Comparison of ENCODE assay signal across 18 cellular contexts in the genomic region with DNA sequence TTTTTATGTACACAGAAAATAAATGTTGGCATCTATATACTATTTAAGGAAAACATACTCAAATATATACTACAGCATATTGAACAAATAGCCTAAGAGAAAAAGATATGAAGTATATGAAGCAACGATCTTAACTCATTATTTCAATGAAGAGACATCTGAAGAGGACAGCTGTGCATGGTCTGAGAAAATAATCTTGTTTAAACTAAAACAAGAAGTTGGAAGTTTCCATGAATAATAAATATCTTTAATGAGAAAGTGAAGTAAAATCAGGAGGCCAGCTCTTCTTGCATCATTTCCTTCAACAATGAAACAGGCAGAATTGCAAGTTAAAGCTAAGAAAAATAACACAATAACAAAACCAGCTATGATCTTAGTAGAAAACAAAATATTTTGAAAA.
DNase-seq lines count a peak whose midpoint lies in the region; ATAC-seq, FAIRE-seq and TF ChIP-seq lines count a peak whose summit lies in the region.
"Had no signal": no experiment of that assay in that cellular context is flagged by ENCODE, and none has a peak within 500 bp of the region (broad histone marks: within the 10 kb centered on the region; RNA-seq: fewer than 3 reads in every experiment).

No MANE protein-coding gene starts in this region.

- H4K20me1 ChIP-seq in smooth muscle cell (ENCODE audit: low read depth) (no peaks in the 10 kb centered on the region), HepG2 (ENCODE audit: insufficient read depth, low read length) (no peaks in the 10 kb centered on the region)
- H4K20me1 ChIP-seq: BLaER1 had no signal

- no peak overlapping the region for H4K5ac ChIP-seq in mesendoderm (ENCODE audit: low read length)

- H3K36me3 ChIP-seq in kidney (ENCODE audit: control insufficient read depth in 1 of 2, insufficient read depth in 2 of 2, low read length in 2 of 2) (no peaks in the 10 kb centered on the region), smooth muscle cell (ENCODE audit: low read depth) (no peaks in the 10 kb centered on the region), HepG2 (replicated peaks in 1 of 2; ENCODE audit: control insufficient read depth in 1 of 2, insufficient read depth in 2 of 2, low read length in 2 of 2) (no peaks in the 10 kb centered on the region), mesendoderm (ENCODE audit: control insufficient read depth, insufficient read depth, low read length) (no peaks in the 10 kb centered on the region)
- H3K36me3 ChIP-seq: BLaER1 had no signal

- CTCF ChIA-PET in HepG2 (lab: Yijun Ruan, JAX; ENCODE audit: low intra/inter-chr PET ratio, low total read pairs), result no interaction called here

- in situ Hi-C loops in HepG2 (cut with HindIII; ENCODE audit: extremely low pct_ligation_motif_present, low pct_unique_long_range_greater_than_20kb), result no loop called here

- no peak for TF ChIP-seq CTCF in kidney (IDR thresholded peaks at IDR 0.05; ENCODE audit: borderline replicate concordance, extremely low read depth, insufficient read depth)
- no peak for TF ChIP-seq CTCF in smooth muscle cell (IDR thresholded peaks at IDR 0.05; ENCODE audit: borderline replicate concordance, insufficient read depth, poor library complexity, severe bottlenecking)
- no peak for TF ChIP-seq CTCF in HepG2 (CRISPR knock-in tag; IDR thresholded peaks at IDR 0.05)

- H3K56ac ChIP-seq in mesendoderm (ENCODE audit: low read length), result no peak overlapping the region

- BruUV-seq in HepG2 (replicated peaks; lab: Mats Ljungman, UMichigan), result no TSS peak

- no peaks in the 10 kb centered on the region for H3K79me1 ChIP-seq in mesendoderm (ENCODE audit: low read length)

- DNase-seq in NOMO-1 (lab: John Stamatoyannopoulos, UW; ENCODE audit: unreplicated experiment in 2 of 2) (peak; percentile 29 to 81), NOMO-1 treated with dmso at 0.1 percent for 144 hours (lab: John Stamatoyannopoulos, UW; ENCODE audit: unreplicated experiment) (no peak), OCI-M1 (lab: John Stamatoyannopoulos, UW) (peak; percentile 80), kidney (no peak), smooth muscle cell (lab: John Stamatoyannopoulos, UW; ENCODE audit: unreplicated experiment) (no peak), C1 segment of cervical spinal cord (lab: John Stamatoyannopoulos, UW) (no peak), HepG2 (ENCODE audit: low spot score) (no peak), mesendoderm (no peak)
- DNase-seq: CD8-positive, alpha-beta memory T cell; DMS79 treated with DMSO at 0.1 percent for 48 hours; KBM-7; NCI-H1092; NCI-H1436 treated with DMSO at 0.1 percent for 48 hours; NCI-H2029; NCI-H2171; NCI-H446; NCI-H526 treated with DMSO at 0.1 percent for 48 hours had no signal

- H3K4me3 ChIP-seq in kidney (ENCODE audit: low read length in 2 of 2) (no peak overlapping the region), smooth muscle cell (no peak overlapping the region), HepG2 (replicated peaks in 1 of 3; ENCODE audit: insufficient read depth in 1 of 3, low read depth in 2 of 3, low read length in 3 of 3) (no peak overlapping the region), mesendoderm (ENCODE audit: low read length) (no peak overlapping the region)
- H3K4me3 ChIP-seq: BLaER1 had no signal

- no peak overlapping the region for H3K9ac ChIP-seq in kidney (ENCODE audit: low read length in 2 of 2)
- no peak overlapping the region for H3K9ac ChIP-seq in smooth muscle cell (ENCODE audit: low read depth)
- H3K9ac ChIP-seq in HepG2 (ENCODE audit: insufficient read depth, low read depth, low read length), result no peak overlapping the region
- H3K9ac ChIP-seq in mesendoderm (ENCODE audit: low read length), result no peak overlapping the region
- H3K9ac ChIP-seq: BLaER1 had no signal

- no peak for TF ChIP-seq RAD21 in HepG2 (CRISPR knock-in tag; IDR thresholded peaks at IDR 0.05)

- H3K4me2 ChIP-seq in smooth muscle cell (peak overlapping the region; percentile 24), HepG2 (ENCODE audit: low read depth, low read length) (no peak overlapping the region), mesendoderm (ENCODE audit: low read length) (no peak overlapping the region)
- H3K4me2 ChIP-seq: BLaER1 had no signal

- no peaks in the 10 kb centered on the region for H3K27me3 ChIP-seq in smooth muscle cell (ENCODE audit: low read depth)
- H3K27me3 ChIP-seq in HepG2 (ENCODE audit: control insufficient read depth in 1 of 2, insufficient read depth in 2 of 2, low read length in 2 of 2), result no peaks in the 10 kb centered on the region
- no peaks in the 10 kb centered on the region for H3K27me3 ChIP-seq in mesendoderm (ENCODE audit: insufficient read depth, low read length, poor library complexity)
- H3K27me3 ChIP-seq: BLaER1 had no signal

- TF ChIP-seq EP300 in HepG2 (IDR thresholded peaks at IDR 0.05; ENCODE audit: low read depth in 2 of 2, low read length in 2 of 2) (no peak), HepG2 (CRISPR knock-in tag; IDR thresholded peaks at IDR 0.05; ENCODE audit: borderline replicate concordance) (no peak)

- H2AK5ac ChIP-seq in mesendoderm (ENCODE audit: low read length), result no peak overlapping the region

- no peak overlapping the region for H4K8ac ChIP-seq in mesendoderm (ENCODE audit: low read depth, low read length)

- H3K27ac ChIP-seq in kidney (ENCODE audit: low read depth in 2 of 2, low read length in 2 of 2), result no peak overlapping the region
- peak overlapping the region; percentile 1 for H3K27ac ChIP-seq in smooth muscle cell (ENCODE audit: low read depth)
- no peak overlapping the region for H3K27ac ChIP-seq in HepG2 (ENCODE audit: extremely low read length, insufficient read depth, low read length)
- no peak overlapping the region for H3K27ac ChIP-seq in mesendoderm (ENCODE audit: low read depth, low read length)
- H3K27ac ChIP-seq: BLaER1 had no signal

- TF ChIP-seq POLR2A in HepG2 (IDR thresholded peaks at IDR 0.05; ENCODE audit: insufficient read depth in 1 of 2, low read depth in 2 of 2, low read length in 2 of 2), result no peak

- H2BK5ac ChIP-seq in mesendoderm (ENCODE audit: low read length), result no peak overlapping the region

- H3K9me3 ChIP-seq in kidney (ENCODE audit: control insufficient read depth in 1 of 2, low read length in 2 of 2), result no peaks in the 10 kb centered on the region
- no peaks in the 10 kb centered on the region for H3K9me3 ChIP-seq in smooth muscle cell (replicated peaks; ENCODE audit: low read depth)
- H3K9me3 ChIP-seq in HepG2 (ENCODE audit: low read length), result no peaks in the 10 kb centered on the region
- H3K9me3 ChIP-seq: BLaER1 had no signal

- H3K4me1 ChIP-seq in kidney (ENCODE audit: control insufficient read depth in 1 of 2, insufficient read depth in 1 of 2, low read depth in 1 of 2, low read length in 2 of 2) (no peaks in the 10 kb centered on the region), smooth muscle cell (ENCODE audit: low read depth) (no peaks in the 10 kb centered on the region), HepG2 (ENCODE audit: insufficient read depth, low read length) (no peaks in the 10 kb centered on the region), mesendoderm (ENCODE audit: control insufficient read depth, low read depth, low read length) (no peaks in the 10 kb centered on the region)
- H3K4me1 ChIP-seq: BLaER1 had no signal

- ATAC-seq in HepG2, result no peak

- H3K79me2 ChIP-seq in smooth muscle cell (ENCODE audit: low read depth), result no peaks in the 10 kb centered on the region
- no peaks in the 10 kb centered on the region for H3K79me2 ChIP-seq in HepG2 (ENCODE audit: insufficient read depth, low read length)
- no peaks in the 10 kb centered on the region for H3K79me2 ChIP-seq in mesendoderm (ENCODE audit: control insufficient read depth, insufficient read depth, low read length)

- no peak overlapping the region for H3K18ac ChIP-seq in mesendoderm (ENCODE audit: low read length)

- no peak overlapping the region for H2BK15ac ChIP-seq in mesendoderm (replicated peaks; ENCODE audit: low read depth)

- no peaks in the 10 kb centered on the region for H3F3A ChIP-seq in smooth muscle cell (ENCODE audit: low read depth)

- intact Hi-C loops in kidney (cut with DNase I), result no loop called here
- intact Hi-C loops in HepG2 (cut with micrococcal nuclease; ENCODE audit: unreplicated experiment), result no loop called here

- H3K23ac ChIP-seq in mesendoderm (ENCODE audit: low read length), result no peak overlapping the region

- H2BK120ac ChIP-seq in mesendoderm (ENCODE audit: low read depth, low read length), result no peak overlapping the region

- FAIRE-seq in kidney (lab: Jason Lieb, UNC), result peak; percentile 3
- FAIRE-seq in HepG2 (lab: Jason Lieb, UNC), result no peak

- WGBS in smooth muscle cell (ENCODE audit: low lambda C conversion rate), result 76% methylated on average over 1 of the region's 1 CpG
- 0% methylated on average over 1 of the region's 1 CpG for WGBS in HepG2 (ENCODE audit: low lambda C conversion rate)
- no CpG with 5 or more reads among the region's 1 CpG for WGBS in mesendoderm (ENCODE audit: extremely low coverage, insufficient coverage, low lambda C conversion rate)

- H2AFZ ChIP-seq in smooth muscle cell (ENCODE audit: low read depth), result peak overlapping the region; percentile 67
- H2AFZ ChIP-seq in HepG2 (ENCODE audit: low read length), result no peak overlapping the region

- no peak overlapping the region for H3K4ac ChIP-seq in mesendoderm (ENCODE audit: low read depth, low read length)

- POLR2A ChIA-PET in HepG2 (lab: Yijun Ruan, JAX), result no interaction called here

TF ChIP-seq in HepG2, 621 proteins besides CTCF, POLR2A, EP300 and RAD21 (continues in another document):
- TF ChIP-seq, protein P1, sequence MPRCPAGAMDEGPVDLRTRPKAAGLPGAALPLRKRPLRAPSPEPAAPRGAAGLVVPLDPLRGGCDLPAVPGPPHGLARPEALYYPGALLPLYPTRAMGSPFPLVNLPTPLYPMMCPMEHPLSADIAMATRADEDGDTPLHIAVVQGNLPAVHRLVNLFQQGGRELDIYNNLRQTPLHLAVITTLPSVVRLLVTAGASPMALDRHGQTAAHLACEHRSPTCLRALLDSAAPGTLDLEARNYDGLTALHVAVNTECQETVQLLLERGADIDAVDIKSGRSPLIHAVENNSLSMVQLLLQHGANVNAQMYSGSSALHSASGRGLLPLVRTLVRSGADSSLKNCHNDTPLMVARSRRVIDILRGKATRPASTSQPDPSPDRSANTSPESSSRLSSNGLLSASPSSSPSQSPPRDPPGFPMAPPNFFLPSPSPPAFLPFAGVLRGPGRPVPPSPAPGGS (CRISPR knock-in tag; IDR thresholded peaks at IDR 0.05), result no peak
- TF ChIP-seq CCDC6 (CRISPR knock-in tag; IDR thresholded peaks at IDR 0.05) (no peak), ZFP36 (IDR thresholded peaks at IDR 0.05; ENCODE audit: borderline replicate concordance, low read depth, low read length, partially characterized antibody) (no peak), ZBTB20 (CRISPR knock-in tag; IDR thresholded peaks at IDR 0.05; ENCODE audit: borderline replicate concordance, low read depth) (no peak), ZNF670 (CRISPR knock-in tag; IDR thresholded peaks at IDR 0.05; ENCODE audit: borderline replicate concordance) (no peak), SIN3B (IDR thresholded peaks at IDR 0.05; ENCODE audit: low read length) (no peak), ARHGAP35 (CRISPR knock-in tag; IDR thresholded peaks at IDR 0.05; ENCODE audit: borderline replicate concordance) (no peak), ADNP (CRISPR knock-in tag; IDR thresholded peaks at IDR 0.05) (no peak), ATF1 (CRISPR knock-in tag; IDR thresholded peaks at IDR 0.05) (no peak), ZNF674 (CRISPR knock-in tag; IDR thresholded peaks at IDR 0.05; ENCODE audit: low read depth) (no peak), TMF1 (CRISPR knock-in tag; IDR thresholded peaks at IDR 0.05; ENCODE audit: low read depth) (no peak)

Comparison
In these comparisons a context has a peak if more than half of its experiments do, and no peak if none do; other contexts are left out.
1. DNase-seq: peak in NOMO-1 (2 of 2) and OCI-M1 (single experiment); none in NOMO-1 treated with dmso at 0.1 percent for 144 hours (single experiment), kidney (single experiment), smooth muscle cell (single experiment), C1 segment of cervical spinal cord (0 of 14), HepG2 (single experiment) and mesendoderm (single experiment).